ENCODE assay signal across 42 cellular contexts in genomic region chr15:43312378-43312777, GRCh38. TPM values are rescaled to one million over a fixed set of nuclear protein-coding genes. Genes with fewer than 3 reads are reported as not detected.
"Had no signal": no experiment of that assay in that cellular context is flagged by ENCODE, and none has a peak within 500 bp of the region (broad histone marks: within the 10 kb centered on the region; RNA-seq: fewer than 3 reads in every experiment).

No MANE protein-coding gene starts in this region.

- H3K4me3 ChIP-seq: adrenal gland, ascending aorta, body of pancreas, breast epithelium, cardiac muscle cell had no signal

- H3K36me3 ChIP-seq: adrenal gland, ascending aorta, brain microvascular endothelial cell, breast epithelium, cardiac muscle cell had no signal

- H3K9me3 Mint-ChIP-seq: activated naive CD4-positive, alpha-beta T cell treated with anti-CD3 and anti-CD28 coated beads for 36 hours; activated naive CD4-positive, alpha-beta T cell treated with anti-CD3 and anti-CD28 coated beads, Interleukin-2, amount 10 ng/mL, durations not matched to agents 7 days and 5 days; activated naive CD4-positive, alpha-beta T cell treated with anti-CD3 and anti-CD28 coated beads, Interleukin-2, amount 50 U/mL, for 24 hours; activated naive CD4-positive, alpha-beta T cell treated with anti-CD3 and anti-CD28 coated beads, Interleukin-2, amount 50 U/mL, for 72 hours; activated naive CD8-positive, alpha-beta T cell treated with anti-CD3 and anti-CD28 coated beads for 36 hours; activated naive CD8-positive, alpha-beta T cell treated with anti-CD3 and anti-CD28 coated beads, Interleukin-2, amount 10 ng/mL, durations not matched to agents 7 days and 5 days; activated naive CD8-positive, alpha-beta T cell treated with anti-CD3 and anti-CD28 coated beads, Interleukin-2, amount 50 U/mL, for 24 hours; activated T-cell treated with anti-CD3 and anti-CD28 coated beads, Interleukin-2, amount 50 U/mL, for 24 hours; activated T-cell treated with anti-CD3 and anti-CD28 coated beads, Interleukin-2, amount 50 U/mL, for 4 hours; activated T-cell treated with anti-CD3 and anti-CD28 coated beads, Interleukin-2, amount 50 U/mL, for 72 hours; activated T-helper 1 cell treated with anti-CD3 and anti-CD28 coated beads, Interleukin-12 subunit alpha, Interleukin-12 subunit beta, Interleukin-2, Interleukin-4 antibody, amounts not matched to agents 30 ng/mL and 10 ng/mL and 1 ng/mL, durations not matched to agents 14 hours and 24 hours and 36 hours; activated T-helper 17 cell treated with anti-CD3 and anti-CD28 coated beads, Interleukin-2, amount 50 U/mL, for 72 hours; activated T-helper 2 cell treated with anti-CD3 and anti-CD28 coated beads, Interferon-gamma antibody, Interleukin-2, Interleukin-4, amounts not matched to agents 10 μg/mL and 5 μg/mL and 100 μg/mL, durations not matched to agents 14 hours and 24 hours and 36 hours; brain; central memory CD8-positive, alpha-beta T cell had no signal

- H3K9me3 ChIP-seq: adrenal gland, ascending aorta, body of pancreas, breast epithelium had no signal

- H3K27ac ChIP-seq: adrenal gland, ascending aorta, body of pancreas, brain microvascular endothelial cell, breast epithelium, cardiac muscle cell had no signal

- DNase-seq: activated effector memory CD4-positive, alpha-beta T cell treated with anti-CD3 and anti-CD28 coated beads, Interleukin-2, amount 50 U/mL, for 16 hours; activated effector memory CD4-positive, alpha-beta T cell treated with Interleukin-2 at 50 U/mL for 16 hours; activated gamma-delta T cell; activated gamma-delta T cell treated with Interleukin-2 at 50 U/mL for 16 hours; activated naive CD4-positive, alpha-beta T cell; activated naive CD4-positive, alpha-beta T cell treated with anti-CD3 and anti-CD28 coated beads for 36 hours; activated naive CD4-positive, alpha-beta T cell treated with anti-CD3 and anti-CD28 coated beads, Interleukin-2, amount 10 ng/mL, durations not matched to agents 7 days and 5 days; activated naive CD4-positive, alpha-beta T cell treated with anti-CD3 and anti-CD28 coated beads, Interleukin-2, amount 50 U/mL, for 16 hours; activated naive CD4-positive, alpha-beta T cell treated with Interleukin-2 at 50 U/mL for 16 hours; activated naive CD8-positive, alpha-beta T cell treated with anti-CD3 and anti-CD28 coated beads for 36 hours; activated naive CD8-positive, alpha-beta T cell treated with anti-CD3 and anti-CD28 coated beads, Interleukin-2, amount 10 ng/mL, durations not matched to agents 7 days and 5 days; activated naive CD8-positive, alpha-beta T cell treated with anti-CD3 and anti-CD28 coated beads, Interleukin-2, amount 50 U/mL, for 24 hours; activated T-cell treated with anti-CD3 and anti-CD28 coated beads, Interleukin-2, amount 50 U/mL, for 24 hours; activated T-cell treated with anti-CD3 and anti-CD28 coated beads, Interleukin-2, amount 50 U/mL, for 4 hours; activated T-cell treated with anti-CD3 and anti-CD28 coated beads, Interleukin-2, amount 50 U/mL, for 48 hours; activated T-cell treated with anti-CD3 and anti-CD28 coated beads, Interleukin-2, amount 50 U/mL, for 72 hours; adrenal gland; amniotic stem cell; amygdala; anterior cingulate cortex; aorta; body of pancreas; brain microvascular endothelial cell; caudate nucleus; central memory CD4-positive, alpha-beta T cell; cerebellar nuclear complex had no signal

- H3K27me3 ChIP-seq: adrenal gland, ascending aorta, body of pancreas, breast epithelium had no signal

- H3K4me1 Mint-ChIP-seq: activated naive CD4-positive, alpha-beta T cell treated with anti-CD3 and anti-CD28 coated beads, Interleukin-2, amount 10 ng/mL, durations not matched to agents 7 days and 5 days; activated naive CD4-positive, alpha-beta T cell treated with anti-CD3 and anti-CD28 coated beads, Interleukin-2, amount 50 U/mL, for 24 hours; activated naive CD8-positive, alpha-beta T cell treated with anti-CD3 and anti-CD28 coated beads for 36 hours; activated naive CD8-positive, alpha-beta T cell treated with anti-CD3 and anti-CD28 coated beads, Interleukin-2, amount 50 U/mL, for 24 hours; activated T-helper 17 cell treated with anti-CD3 and anti-CD28 coated beads, Interleukin-2, amount 50 U/mL, for 72 hours; brain; central memory CD8-positive, alpha-beta T cell had no signal

- H3K4me1 ChIP-seq: adrenal gland, ascending aorta, body of pancreas, breast epithelium had no signal

- FAIRE-seq: astrocyte had no signal

- H3K4me3 Mint-ChIP-seq: activated naive CD4-positive, alpha-beta T cell treated with anti-CD3 and anti-CD28 coated beads for 36 hours; activated naive CD4-positive, alpha-beta T cell treated with anti-CD3 and anti-CD28 coated beads, Interleukin-2, amount 10 ng/mL, durations not matched to agents 7 days and 5 days; activated naive CD4-positive, alpha-beta T cell treated with anti-CD3 and anti-CD28 coated beads, Interleukin-2, amount 50 U/mL, for 24 hours; activated naive CD8-positive, alpha-beta T cell; activated naive CD8-positive, alpha-beta T cell treated with anti-CD3 and anti-CD28 coated beads for 36 hours; activated naive CD8-positive, alpha-beta T cell treated with anti-CD3 and anti-CD28 coated beads, Interleukin-2, amount 10 ng/mL, durations not matched to agents 7 days and 5 days; activated naive CD8-positive, alpha-beta T cell treated with anti-CD3 and anti-CD28 coated beads, Interleukin-2, amount 50 U/mL, for 24 hours; activated T-cell treated with anti-CD3 and anti-CD28 coated beads, Interleukin-2, amount 50 U/mL, for 24 hours; activated T-cell treated with anti-CD3 and anti-CD28 coated beads, Interleukin-2, amount 50 U/mL, for 4 hours; activated T-cell treated with anti-CD3 and anti-CD28 coated beads, Interleukin-2, amount 50 U/mL, for 72 hours; activated T-helper 1 cell treated with anti-CD3 and anti-CD28 coated beads, Interleukin-12 subunit alpha, Interleukin-12 subunit beta, Interleukin-2, Interleukin-4 antibody, amounts not matched to agents 30 ng/mL and 10 ng/mL and 1 ng/mL, durations not matched to agents 14 hours and 24 hours and 36 hours; activated T-helper 17 cell treated with anti-CD3 and anti-CD28 coated beads, Interleukin-2, amount 50 U/mL, for 72 hours; brain; central memory CD8-positive, alpha-beta T cell had no signal

- ATAC-seq: activated naive CD4-positive, alpha-beta T cell treated with anti-CD3 and anti-CD28 coated beads, Interleukin-2, amount 50 U/mL, for 72 hours; activated naive CD8-positive, alpha-beta T cell treated with anti-CD3 and anti-CD28 coated beads, Interleukin-2, amount 50 U/mL, for 24 hours; activated T-cell treated with anti-CD3 and anti-CD28 coated beads, Interleukin-2, amount 50 U/mL, for 4 hours; activated T-cell treated with anti-CD3 and anti-CD28 coated beads, Interleukin-2, amount 50 U/mL, for 72 hours; activated T-helper 17 cell treated with anti-CD3 and anti-CD28 coated beads, Interleukin-2, amount 50 U/mL, for 72 hours; body of pancreas had no signal

- H3K27ac Mint-ChIP-seq: activated naive CD4-positive, alpha-beta T cell treated with anti-CD3 and anti-CD28 coated beads for 36 hours; activated naive CD4-positive, alpha-beta T cell treated with anti-CD3 and anti-CD28 coated beads, Interleukin-2, amount 10 ng/mL, durations not matched to agents 7 days and 5 days; activated naive CD4-positive, alpha-beta T cell treated with anti-CD3 and anti-CD28 coated beads, Interleukin-2, amount 50 U/mL, for 24 hours; activated naive CD4-positive, alpha-beta T cell treated with anti-CD3 and anti-CD28 coated beads, Interleukin-2, amount 50 U/mL, for 72 hours; activated naive CD8-positive, alpha-beta T cell; activated naive CD8-positive, alpha-beta T cell treated with anti-CD3 and anti-CD28 coated beads for 36 hours; activated naive CD8-positive, alpha-beta T cell treated with anti-CD3 and anti-CD28 coated beads, Interleukin-2, amount 10 ng/mL, durations not matched to agents 7 days and 5 days; activated naive CD8-positive, alpha-beta T cell treated with anti-CD3 and anti-CD28 coated beads, Interleukin-2, amount 50 U/mL, for 24 hours; activated T-cell treated with anti-CD3 and anti-CD28 coated beads, Interleukin-2, amount 50 U/mL, for 24 hours; activated T-cell treated with anti-CD3 and anti-CD28 coated beads, Interleukin-2, amount 50 U/mL, for 72 hours; activated T-helper 1 cell treated with anti-CD3 and anti-CD28 coated beads, Interleukin-12 subunit alpha, Interleukin-12 subunit beta, Interleukin-2, Interleukin-4 antibody, amounts not matched to agents 30 ng/mL and 10 ng/mL and 1 ng/mL, durations not matched to agents 14 hours and 24 hours and 36 hours; activated T-helper 17 cell treated with anti-CD3 and anti-CD28 coated beads, Interleukin-2, amount 50 U/mL, for 72 hours; activated T-helper 2 cell treated with anti-CD3 and anti-CD28 coated beads, Interferon-gamma antibody, Interleukin-2, Interleukin-4, amounts not matched to agents 10 μg/mL and 5 μg/mL and 100 μg/mL, durations not matched to agents 14 hours and 24 hours and 36 hours; brain had no signal

RNA-seq across cellular contexts. Expression of gene TGM7, which starts 10.3 kb away (rescaled TPM):
- total RNA-seq: activated naive CD4-positive, alpha-beta T cell treated with anti-CD3 and anti-CD28 coated beads for 36 hours; activated naive CD4-positive, alpha-beta T cell treated with anti-CD3 and anti-CD28 coated beads, Interleukin-2, amount 50 U/mL, for 72 hours; activated naive CD8-positive, alpha-beta T cell treated with anti-CD3 and anti-CD28 coated beads for 36 hours; activated naive CD8-positive, alpha-beta T cell treated with anti-CD3 and anti-CD28 coated beads, Interleukin-2, amount 10 ng/mL, durations not matched to agents 7 days and 5 days; activated T-cell treated with anti-CD3 and anti-CD28 coated beads, Interleukin-2, amount 50 U/mL, for 4 hours; activated T-cell treated with anti-CD3 and anti-CD28 coated beads, Interleukin-2, amount 50 U/mL, for 72 hours; activated T-helper 1 cell treated with anti-CD3 and anti-CD28 coated beads, Interleukin-12 subunit alpha, Interleukin-12 subunit beta, Interleukin-2, Interleukin-4 antibody, amounts not matched to agents 30 ng/mL and 10 ng/mL and 1 ng/mL, durations not matched to agents 14 hours and 24 hours and 36 hours; activated T-helper 17 cell treated with anti-CD3 and anti-CD28 coated beads, Interleukin-2, amount 50 U/mL, for 72 hours; activated T-helper 2 cell treated with anti-CD3 and anti-CD28 coated beads, Interferon-gamma antibody, Interleukin-2, Interleukin-4, amounts not matched to agents 10 μg/mL and 5 μg/mL and 100 μg/mL, durations not matched to agents 14 hours and 24 hours and 36 hours; adrenal gland; aorta; ascending aorta; astrocyte; body of pancreas; breast epithelium; bronchial epithelial cell; cardiac muscle cell; cardiac septum; cerebellum; chondrocyte had no signal
- polyA plus RNA-seq: adrenal gland, aorta, cardiac muscle cell had no signal

RNA-seq across cellular contexts. Expression of gene TGM5, which starts 45.6 kb away (rescaled TPM):
- total RNA-seq: activated naive CD4-positive, alpha-beta T cell treated with anti-CD3 and anti-CD28 coated beads for 36 hours; activated T-cell treated with anti-CD3 and anti-CD28 coated beads, Interleukin-2, amount 50 U/mL, for 4 hours; activated T-cell treated with anti-CD3 and anti-CD28 coated beads, Interleukin-2, amount 50 U/mL, for 72 hours; activated T-helper 1 cell treated with anti-CD3 and anti-CD28 coated beads, Interleukin-12 subunit alpha, Interleukin-12 subunit beta, Interleukin-2, Interleukin-4 antibody, amounts not matched to agents 30 ng/mL and 10 ng/mL and 1 ng/mL, durations not matched to agents 14 hours and 24 hours and 36 hours; ascending aorta; body of pancreas; cardiac muscle cell; cardiac septum; cerebellum; chondrocyte had no signal
- polyA plus RNA-seq: aorta, cardiac muscle cell had no signal
